Comparison of ENCODE assay signal across 8 cellular contexts in genomic region chr4:70880739-70881138, GRCh38.
"Had no signal": no experiment of that assay in that cellular context is flagged by ENCODE, and none has a peak within 500 bp of the region (broad histone marks: within the 10 kb centered on the region; RNA-seq: fewer than 3 reads in every experiment).

No MANE protein-coding gene starts in this region.

- H3K9me3 ChIP-seq: HAP-1 had no signal

- H3K36me3 ChIP-seq: HAP-1 had no signal

- H3K4me3 ChIP-seq: GM23338, HAP-1 had no signal

- FAIRE-seq: HTR-8/SVneo had no signal

- H3K27ac ChIP-seq: KMS-11 had no signal

- H2AFZ ChIP-seq: GM23338 had no signal

- H3K9ac ChIP-seq: KMS-11 had no signal

- ATAC-seq: GM23338, HCT116 had no signal

- H3K4me2 ChIP-seq: GM23338, KMS-11 had no signal

- H3K4me1 ChIP-seq: HAP-1 had no signal

- DNase-seq: H7, HFFc6, KBM-7 had no signal
